In the genomic region with DNA sequence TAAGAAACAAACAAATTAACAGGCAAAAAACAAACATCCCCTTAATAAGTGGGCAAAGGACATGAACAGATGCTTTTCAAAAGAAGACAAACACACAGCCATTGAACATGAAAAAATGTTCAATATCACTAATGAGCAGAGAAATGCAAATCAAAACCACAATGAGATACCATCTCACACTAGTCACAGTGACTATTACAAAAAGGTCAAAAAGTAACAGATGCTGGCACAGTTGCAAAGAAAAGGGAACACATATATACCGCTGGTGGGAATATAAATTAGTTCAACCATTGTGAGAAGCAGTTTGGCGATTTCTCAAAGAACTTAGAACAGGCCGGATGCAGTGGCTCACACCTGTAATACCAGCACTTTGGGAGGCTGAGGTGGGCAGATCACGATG, we compare ENCODE assay signal across 31 cellular contexts.
DNase-seq lines count a peak whose midpoint lies in the region; ATAC-seq, FAIRE-seq and TF ChIP-seq lines count a peak whose summit lies in the region.
"Had no signal": no experiment of that assay in that cellular context is flagged by ENCODE, and none has a peak within 500 bp of the region (broad histone marks: within the 10 kb centered on the region; RNA-seq: fewer than 3 reads in every experiment).

No MANE protein-coding gene starts in this region.

- H3K79me2 ChIP-seq in DND-41 (ENCODE audit: insufficient read depth, low read length) (peaks cover 99% of the 10 kb centered on the region), astrocyte (ENCODE audit: insufficient read depth, low read length) (no peaks in the 10 kb centered on the region)

- DNase-seq in DND-41: no peak
- DNase-seq in HT1080 (ENCODE audit: low read depth): peak; percentile 8
- DNase-seq in astrocyte (ENCODE audit: low read depth): peak; percentile 73
- peak; percentile 3 for DNase-seq in iris pigment epithelial cell (ENCODE audit: low read depth)
- DNase-seq in Kasumi-1 (lab: John Stamatoyannopoulos, UW): no peak
- DNase-seq: activated CD4-positive, alpha-beta memory T cell treated with anti-CD3 and anti-CD28 coated beads, Interleukin-2, amount 10 ng/mL, durations not matched to agents 7 days and 5 days; activated CD8-positive, alpha-beta memory T cell treated with anti-CD3 and anti-CD28 coated beads, Interleukin-2, amount 50 U/mL, for 4 hours; activated naive CD4-positive, alpha-beta T cell treated with anti-CD3 and anti-CD28 coated beads for 36 hours; CD4-positive, alpha-beta memory T cell; effector CD4-positive, alpha-beta T cell; left lung; mesendoderm; MG63; NCI-H1105 treated with DMSO at 0.1 percent for 48 hours; NCI-H187 treated with DMSO at 0.1 percent for 48 hours; NCI-H2171; pancreas; PC-9; retina; SHP77; stimulated activated CD4-positive, alpha-beta T cell treated with anti-CD3 and anti-CD28 coated beads, Interleukin-2, amount 100 ng/mL, for 24 hours; stimulated activated CD8-positive, alpha-beta memory T cell treated with anti-CD3 and anti-CD28 coated beads, Interleukin-4, amount 100 ng/mL, for 48 hours; testis had no signal

- no peak overlapping the region for H3K27ac ChIP-seq in DND-41 (ENCODE audit: low read length)
- H3K27ac ChIP-seq in astrocyte (ENCODE audit: low read depth, low read length): no peak overlapping the region
- H3K27ac ChIP-seq: left lung, pancreas, PC-9, testis had no signal

- ATAC-seq in DND-41 (ENCODE audit: insufficient read depth, low read depth) (peak; percentile 71), HG02973 (IDR thresholded peaks at IDR 0.05; ENCODE audit: unreplicated experiment) (no peak), HG03439 (IDR thresholded peaks at IDR 0.05; ENCODE audit: unreplicated experiment) (no peak)
- ATAC-seq: GM12878, left lung, pancreas had no signal

- H3K4me3 Mint-ChIP-seq in astrocyte (ENCODE audit: unreplicated experiment): no peak overlapping the region
- H3K4me3 Mint-ChIP-seq: activated CD4-positive, alpha-beta memory T cell treated with anti-CD3 and anti-CD28 coated beads, Interleukin-2, amount 10 ng/mL, durations not matched to agents 7 days and 5 days; activated naive CD4-positive, alpha-beta T cell treated with anti-CD3 and anti-CD28 coated beads for 36 hours; B cell; CD4-positive, alpha-beta memory T cell; stimulated activated naive CD8-positive, alpha-beta T cell treated with anti-CD3 and anti-CD28 coated beads, Interleukin-15, Interleukin-2, amounts not matched to agents 100 ng/mL and 50 ng/mL, for 24 hours had no signal

- H3K4me1 ChIP-seq in DND-41 (ENCODE audit: insufficient read depth, low read length): peaks cover 16% of the 10 kb centered on the region
- H3K4me1 ChIP-seq in astrocyte (ENCODE audit: insufficient read depth, low read length): no peaks in the 10 kb centered on the region
- H3K4me1 ChIP-seq: left lung, pancreas, testis had no signal

- H4K20me1 ChIP-seq in DND-41 (ENCODE audit: insufficient read depth, low read length) (peaks cover 55% of the 10 kb centered on the region; the same call in 1 of the 2 replicates), astrocyte (ENCODE audit: insufficient read depth, low read length) (no peaks in the 10 kb centered on the region)

- H3K9me3 ChIP-seq in DND-41 (ENCODE audit: insufficient read depth, low read length, severe bottlenecking) (no peaks in the 10 kb centered on the region), astrocyte (ENCODE audit: insufficient read depth, low read depth, low read length) (no peaks in the 10 kb centered on the region)
- H3K9me3 ChIP-seq: left lung, MG63, pancreas, testis had no signal

- no peaks in the 10 kb centered on the region for H3K9me3 Mint-ChIP-seq in astrocyte (ENCODE audit: unreplicated experiment)
- H3K9me3 Mint-ChIP-seq: activated CD4-positive, alpha-beta memory T cell treated with anti-CD3 and anti-CD28 coated beads, Interleukin-2, amount 10 ng/mL, durations not matched to agents 7 days and 5 days; activated naive CD4-positive, alpha-beta T cell treated with anti-CD3 and anti-CD28 coated beads for 36 hours; stimulated activated naive CD8-positive, alpha-beta T cell treated with anti-CD3 and anti-CD28 coated beads, Interleukin-15, Interleukin-2, amounts not matched to agents 100 ng/mL and 50 ng/mL, for 24 hours had no signal

- H3K4me2 ChIP-seq in DND-41 (ENCODE audit: insufficient read depth, low read length) (no peak overlapping the region), astrocyte (ENCODE audit: low read length) (no peak overlapping the region)
- H3K4me2 ChIP-seq: PC-9 had no signal

- no peak for TF ChIP-seq CTCF in DND-41 (IDR thresholded peaks at IDR 0.05; ENCODE audit: borderline replicate concordance, extremely low read depth, low read length, poor library complexity, severe bottlenecking)
- no peak for TF ChIP-seq CTCF in astrocyte (IDR thresholded peaks at IDR 0.05; ENCODE audit: insufficient read depth, low read depth, low read length)

- H3K9ac ChIP-seq in DND-41 (ENCODE audit: low read depth, low read length): no peak overlapping the region
- no peak overlapping the region for H3K9ac ChIP-seq in astrocyte (ENCODE audit: low read length)

- H3K36me3 Mint-ChIP-seq in astrocyte (ENCODE audit: low read depth, unreplicated experiment): no peaks in the 10 kb centered on the region
- H3K36me3 Mint-ChIP-seq: CD4-positive, alpha-beta memory T cell had no signal

- H3K36me3 ChIP-seq in DND-41 (ENCODE audit: insufficient read depth, low read length): peaks cover 26% of the 10 kb centered on the region
- no peaks in the 10 kb centered on the region for H3K36me3 ChIP-seq in astrocyte (ENCODE audit: insufficient read depth, low read length)
- H3K36me3 ChIP-seq: left lung, MG63, pancreas had no signal

- no peak overlapping the region for H3K27ac Mint-ChIP-seq in astrocyte (ENCODE audit: unreplicated experiment)
- H3K27ac Mint-ChIP-seq: activated CD4-positive, alpha-beta memory T cell treated with anti-CD3 and anti-CD28 coated beads, Interleukin-2, amount 10 ng/mL, durations not matched to agents 7 days and 5 days; activated naive CD4-positive, alpha-beta T cell treated with anti-CD3 and anti-CD28 coated beads for 36 hours; B cell; stimulated activated naive CD8-positive, alpha-beta T cell treated with anti-CD3 and anti-CD28 coated beads, Interleukin-15, Interleukin-2, amounts not matched to agents 100 ng/mL and 50 ng/mL, for 24 hours had no signal

- H2AFZ ChIP-seq in DND-41 (ENCODE audit: low read depth, low read length) (no peak overlapping the region), astrocyte (ENCODE audit: low read depth, low read length) (no peak overlapping the region)
- H2AFZ ChIP-seq: PC-9 had no signal

- no peaks in the 10 kb centered on the region for H3K27me3 Mint-ChIP-seq in astrocyte (ENCODE audit: low read depth, unreplicated experiment)
- H3K27me3 Mint-ChIP-seq: activated CD4-positive, alpha-beta memory T cell treated with anti-CD3 and anti-CD28 coated beads, Interleukin-2, amount 10 ng/mL, durations not matched to agents 7 days and 5 days; B cell; stimulated activated naive CD8-positive, alpha-beta T cell treated with anti-CD3 and anti-CD28 coated beads, Interleukin-15, Interleukin-2, amounts not matched to agents 100 ng/mL and 50 ng/mL, for 24 hours had no signal

- no peaks in the 10 kb centered on the region for H3K4me1 Mint-ChIP-seq in astrocyte (ENCODE audit: low read depth, unreplicated experiment)
- H3K4me1 Mint-ChIP-seq: activated CD4-positive, alpha-beta memory T cell treated with anti-CD3 and anti-CD28 coated beads, Interleukin-2, amount 10 ng/mL, durations not matched to agents 7 days and 5 days; B cell; CD4-positive, alpha-beta memory T cell had no signal

- no peak for FAIRE-seq in astrocyte (lab: Jason Lieb, UNC)
- FAIRE-seq: bronchial epithelial cell, D721Med, GM12878, islet of Langerhans, pancreas had no signal

- H3K27me3 ChIP-seq in DND-41 (ENCODE audit: insufficient read depth, low read length, poor library complexity): no peaks in the 10 kb centered on the region
- H3K27me3 ChIP-seq in astrocyte (ENCODE audit: insufficient read depth, low read length): no peaks in the 10 kb centered on the region
- H3K27me3 ChIP-seq: left lung, MG63, pancreas, testis had no signal

- no peak overlapping the region for H3K4me3 ChIP-seq in DND-41 (ENCODE audit: low read depth in 1 of 2, low read length in 2 of 2)
- no peak overlapping the region for H3K4me3 ChIP-seq in astrocyte (ENCODE audit: insufficient read depth, low read depth, low read length)
- H3K4me3 ChIP-seq: GM12878, left lung, MG63, pancreas, PC-9, testis had no signal

Comparison
In these comparisons a context has a peak if more than half of its experiments do, and no peak if none do; other contexts are left out.
1. DNase-seq: peak in HT1080 (single experiment), astrocyte (single experiment) and iris pigment epithelial cell (single experiment); none in DND-41 (single experiment) and Kasumi-1 (0 of 2).